In genomic region chr3:182981038-182981380, GRCh38 we compare ENCODE assay signal across 8 cellular contexts. TPM values are rescaled to one million over a fixed set of nuclear protein-coding genes. Genes with fewer than 3 reads are reported as not detected.
DNase-seq lines count a peak whose midpoint lies in the region; ATAC-seq and TF ChIP-seq lines count a peak whose summit lies in the region.

No MANE protein-coding gene starts in this region.

- TF ChIP-seq CTCF in brain microvascular endothelial cell (IDR thresholded peaks at IDR 0.05; ENCODE audit: low read depth, low read length, missing control alignments) = no peak

- no peaks in the 10 kb centered on the region for H3K36me3 ChIP-seq in brain microvascular endothelial cell (replicated peaks)
- no peaks in the 10 kb centered on the region for H3K36me3 ChIP-seq in urinary bladder (ENCODE audit: insufficient read depth)

- peak in 1 of 2 donors; percentile 1 for ATAC-seq in activated T-cell treated with anti-CD3 and anti-CD28 coated beads, Interleukin-2, amount 50 U/mL, for 72 hours (replicated peaks in 1 of 2)
- ATAC-seq in memory B cell (ENCODE audit: low read depth) (peak; percentile 7), HG02840 (IDR thresholded peaks at IDR 0.05; ENCODE audit: low FRiP score, unreplicated experiment) (no peak)

- H3K27me3 ChIP-seq in brain microvascular endothelial cell (replicated peaks) = no peaks in the 10 kb centered on the region

- in situ Hi-C loops in brain microvascular endothelial cell (cut with HindIII; ENCODE audit: low pct_ligation_motif_present, low sequenced_read_pairs) = no loop called here

- peak overlapping the region; percentile 68 to 74 for H3K4me3 Mint-ChIP-seq in activated T-cell treated with anti-CD3 and anti-CD28 coated beads, Interleukin-2, amount 50 U/mL, for 72 hours
- peak overlapping the region; percentile 83 for H3K4me3 Mint-ChIP-seq in memory B cell

- H3K27ac ChIP-seq in brain microvascular endothelial cell (no peak overlapping the region), urinary bladder (ENCODE audit: low read depth) (no peak overlapping the region)

- peak overlapping the region; percentile 75 for H3K27ac Mint-ChIP-seq in activated T-cell treated with anti-CD3 and anti-CD28 coated beads, Interleukin-2, amount 50 U/mL, for 72 hours
- H3K27ac Mint-ChIP-seq in memory B cell = peak overlapping the region; percentile 89

- peaks cover 27% of the 10 kb centered on the region for H3K4me1 Mint-ChIP-seq in activated T-cell treated with anti-CD3 and anti-CD28 coated beads, Interleukin-2, amount 50 U/mL, for 72 hours (ENCODE audit: low read depth)
- H3K4me1 Mint-ChIP-seq in memory B cell = peaks cover 22% of the 10 kb centered on the region

- H3K4me3 ChIP-seq in brain microvascular endothelial cell (ENCODE audit: low read depth, low read length) (peak overlapping the region; percentile 75), urinary bladder (ENCODE audit: low read depth, low read length) (peak overlapping the region; percentile 100)

- H3K9me3 Mint-ChIP-seq in activated T-cell treated with anti-CD3 and anti-CD28 coated beads, Interleukin-2, amount 50 U/mL, for 72 hours = no peaks in the 10 kb centered on the region
- H3K9me3 Mint-ChIP-seq in memory B cell = no peaks in the 10 kb centered on the region

- H3K4me1 ChIP-seq in urinary bladder (ENCODE audit: insufficient read depth) = peaks cover 6% of the 10 kb centered on the region

- no peak for DNase-seq in activated T-cell treated with anti-CD3 and anti-CD28 coated beads, Interleukin-2, amount 50 U/mL, for 72 hours
- no peak for DNase-seq in activated T-cell treated with anti-CD3 and anti-CD28 coated beads, Interleukin-2, amount 50 U/mL, for 1 hour
- DNase-seq in brain microvascular endothelial cell = no peak
- DNase-seq in memory B cell (ENCODE audit: low spot score in 2 of 2) = no peak
- DNase-seq in NCI-H2227 treated with DMSO at 0.1 percent for 48 hours (lab: John Stamatoyannopoulos, UW) = no peak
- no peak for DNase-seq in NCI-H128 (lab: John Stamatoyannopoulos, UW; ENCODE audit: unreplicated experiment)

- no peaks in the 10 kb centered on the region for H3K27me3 Mint-ChIP-seq in activated T-cell treated with anti-CD3 and anti-CD28 coated beads, Interleukin-2, amount 50 U/mL, for 72 hours (ENCODE audit: low read depth)
- H3K27me3 Mint-ChIP-seq in memory B cell = no peaks in the 10 kb centered on the region

- WGBS in urinary bladder = 64% methylated on average over 10 of the region's 10 CpGs

- H3K36me3 Mint-ChIP-seq in activated T-cell treated with anti-CD3 and anti-CD28 coated beads, Interleukin-2, amount 50 U/mL, for 72 hours (ENCODE audit: insufficient read depth in 2 of 2) = peaks cover 0 to 3% of the 10 kb centered on the region in 2 donors
- no peaks in the 10 kb centered on the region for H3K36me3 Mint-ChIP-seq in memory B cell

RNA-seq across cellular contexts. Expression of gene DCUN1D1, which starts 0.7 kb away (rescaled TPM):
- total RNA-seq in activated T-cell treated with anti-CD3 and anti-CD28 coated beads, Interleukin-2, amount 50 U/mL, for 72 hours = 10 to 100 TPM; 43.6 to 44.6 TPM
- total RNA-seq in urinary bladder = 60.4 TPM
- 22.4 TPM for polyA plus RNA-seq in urinary bladder
